19 cellular contexts compared by ENCODE assay signal in genomic region chr2:158993030-158993429, GRCh38.
"Had no signal": no experiment of that assay in that cellular context is flagged by ENCODE, and none has a peak within 500 bp of the region (broad histone marks: within the 10 kb centered on the region; RNA-seq: fewer than 3 reads in every experiment).

No MANE protein-coding gene starts in this region.

- DNase-seq: effector CD4-positive, alpha-beta T cell; foreskin melanocyte; head of caudate nucleus; left colon; natural killer cell; nucleus accumbens; ovary; right cardiac atrium; small intestine; stimulated activated CD4-positive, alpha-beta T cell treated with anti-CD3 and anti-CD28 coated beads, Interleukin-12 subunit alpha, Interleukin-12 subunit beta, amount 100 ng/mL, for 4 hours; stimulated activated naive CD4-positive, alpha-beta T cell; stomach; substantia nigra; transverse colon had no signal

- H3K27me3 Mint-ChIP-seq: progenitor cell of endocrine pancreas had no signal

- FAIRE-seq: small intestine had no signal

- H3K27me3 ChIP-seq: hepatocyte, neural progenitor cell, ovary, stomach, transverse colon had no signal

- H3K36me3 Mint-ChIP-seq: natural killer cell, neural progenitor cell had no signal

- H2AFZ ChIP-seq: hepatocyte, neural progenitor cell had no signal

- H3K27ac ChIP-seq: coronary artery, hepatocyte, neural progenitor cell, ovary, stomach, thoracic aorta, transverse colon had no signal

- H3K9me3 ChIP-seq: ovary, stomach, thoracic aorta, transverse colon had no signal

- H3K4me2 ChIP-seq: hepatocyte, neural progenitor cell had no signal

- H3K9me3 Mint-ChIP-seq: natural killer cell had no signal

- ATAC-seq: left colon, natural killer cell, right cardiac atrium had no signal

- H3K9ac ChIP-seq: neural progenitor cell had no signal

- H3K4me3 Mint-ChIP-seq: natural killer cell, neural progenitor cell had no signal

- H3K4me1 Mint-ChIP-seq: natural killer cell had no signal

- H3K4me3 ChIP-seq: coronary artery, hepatocyte, neural progenitor cell, ovary, stomach, thoracic aorta, transverse colon had no signal

- H3K36me3 ChIP-seq: neural progenitor cell, ovary, stomach, thoracic aorta, transverse colon had no signal

- H3K27ac Mint-ChIP-seq: natural killer cell, neural progenitor cell, progenitor cell of endocrine pancreas had no signal
